1 cellular context compared by ENCODE assay signal in genomic region chr16:21526923-21527807, GRCh38.
TF ChIP-seq lines count a peak whose summit lies in the region.

No MANE protein-coding gene starts in this region.

TF ChIP-seq in HepG2, 621 proteins besides CTCF, POLR2A, EP300 and RAD21 (continued from another document and continues in another):
- no peak; the same call in none of the 2 replicates for TF ChIP-seq ZBTB4 (CRISPR knock-in tag; IDR thresholded peaks at IDR 0.05; ENCODE audit: borderline replicate concordance)
- no peak for TF ChIP-seq ZNF160 (CRISPR knock-in tag; IDR thresholded peaks at IDR 0.05)
- no peak for TF ChIP-seq PCBP1 (IDR thresholded peaks at IDR 0.05; ENCODE audit: borderline replicate concordance, low read depth, low read length)
- TF ChIP-seq HNRNPK (IDR thresholded peaks at IDR 0.05; ENCODE audit: low read depth, low read length, poor library complexity, severe bottlenecking): no peak
- TF ChIP-seq ETV6 (CRISPR knock-in tag; conservative IDR thresholded peaks at IDR 0.05): no peak
- TF ChIP-seq ZNF513 (CRISPR knock-in tag; conservative IDR thresholded peaks at IDR 0.05): no peak
- no peak for TF ChIP-seq ARNTL (CRISPR knock-in tag; IDR thresholded peaks at IDR 0.05)
- TF ChIP-seq HDAC6 (IDR thresholded peaks at IDR 0.05; ENCODE audit: low read depth, low read length): no peak
- TF ChIP-seq TAF1 (CRISPR knock-in tag; IDR thresholded peaks at IDR 0.05): no peak; the same call in 1 of the 2 replicates
- TF ChIP-seq, protein P1, sequence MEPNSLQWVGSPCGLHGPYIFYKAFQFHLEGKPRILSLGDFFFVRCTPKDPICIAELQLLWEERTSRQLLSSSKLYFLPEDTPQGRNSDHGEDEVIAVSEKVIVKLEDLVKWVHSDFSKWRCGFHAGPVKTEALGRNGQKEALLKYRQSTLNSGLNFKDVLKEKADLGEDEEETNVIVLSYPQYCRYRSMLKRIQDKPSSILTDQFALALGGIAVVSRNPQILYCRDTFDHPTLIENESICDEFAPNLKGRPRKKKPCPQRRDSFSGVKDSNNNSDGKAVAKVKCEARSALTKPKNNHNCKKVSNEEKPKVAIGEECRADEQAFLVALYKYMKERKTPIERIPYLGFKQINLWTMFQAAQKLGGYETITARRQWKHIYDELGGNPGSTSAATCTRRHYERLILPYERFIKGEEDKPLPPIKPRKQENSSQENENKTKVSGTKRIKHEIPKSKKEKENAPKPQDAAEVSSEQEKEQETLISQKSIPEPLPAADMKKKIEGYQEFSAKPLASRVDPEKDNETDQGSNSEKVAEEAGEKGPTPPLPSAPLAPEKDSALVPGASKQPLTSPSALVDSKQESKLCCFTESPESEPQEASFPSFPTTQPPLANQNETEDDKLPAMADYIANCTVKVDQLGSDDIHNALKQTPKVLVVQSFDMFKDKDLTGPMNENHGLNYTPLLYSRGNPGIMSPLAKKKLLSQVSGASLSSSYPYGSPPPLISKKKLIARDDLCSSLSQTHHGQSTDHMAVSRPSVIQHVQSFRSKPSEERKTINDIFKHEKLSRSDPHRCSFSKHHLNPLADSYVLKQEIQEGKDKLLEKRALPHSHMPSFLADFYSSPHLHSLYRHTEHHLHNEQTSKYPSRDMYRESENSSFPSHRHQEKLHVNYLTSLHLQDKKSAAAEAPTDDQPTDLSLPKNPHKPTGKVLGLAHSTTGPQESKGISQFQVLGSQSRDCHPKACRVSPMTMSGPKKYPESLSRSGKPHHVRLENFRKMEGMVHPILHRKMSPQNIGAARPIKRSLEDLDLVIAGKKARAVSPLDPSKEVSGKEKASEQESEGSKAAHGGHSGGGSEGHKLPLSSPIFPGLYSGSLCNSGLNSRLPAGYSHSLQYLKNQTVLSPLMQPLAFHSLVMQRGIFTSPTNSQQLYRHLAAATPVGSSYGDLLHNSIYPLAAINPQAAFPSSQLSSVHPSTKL (CRISPR knock-in tag; IDR thresholded peaks at IDR 0.05): peak; percentile 58; the same call in 1 of the 2 replicates
- 0 out of 2 replicates have a peak, but pooled peaks have one; percentile 56 for TF ChIP-seq ZNF44 (CRISPR knock-in tag; IDR thresholded peaks at IDR 0.05)
- TF ChIP-seq BORCS8-MEF2B (CRISPR knock-in tag; IDR thresholded peaks at IDR 0.05): no peak
- no peak for TF ChIP-seq ZNF17 (CRISPR knock-in tag; IDR thresholded peaks at IDR 0.05)
- 0 out of 2 replicates have a peak, but pooled peaks have one; percentile 6 for TF ChIP-seq SOX13 (IDR thresholded peaks at IDR 0.05)
- TF ChIP-seq SOX13 (CRISPR knock-in tag; conservative IDR thresholded peaks at IDR 0.05 in 1 of 2, IDR thresholded peaks at IDR 0.05 in 1 of 2): peak in 1 of 2 experiments; percentile 62; a peak in 1 of 4 replicates
- TF ChIP-seq HDAC2 (CRISPR knock-in tag; IDR thresholded peaks at IDR 0.05): peak; percentile 24; the same call in 1 of the 2 replicates
- no peak for TF ChIP-seq JDP2 (CRISPR knock-in tag; IDR thresholded peaks at IDR 0.05; ENCODE audit: borderline replicate concordance)
- no peak for TF ChIP-seq ZFP36 (IDR thresholded peaks at IDR 0.05; ENCODE audit: borderline replicate concordance, low read depth, low read length, partially characterized antibody)
- TF ChIP-seq NFATC3 (CRISPR knock-in tag; IDR thresholded peaks at IDR 0.05): peak; percentile 75; the same call in 1 of the 2 replicates
- TF ChIP-seq CENPT (CRISPR knock-in tag; IDR thresholded peaks at IDR 0.05; ENCODE audit: low read depth): no peak
- peak; percentile 51; the same call in 1 of the 2 replicates for TF ChIP-seq ZNF607 (CRISPR knock-in tag; IDR thresholded peaks at IDR 0.05; ENCODE audit: borderline replicate concordance)
- no peak for TF ChIP-seq CBFB (CRISPR knock-in tag; IDR thresholded peaks at IDR 0.05)
- peak; percentile 69; the same call in 1 of the 2 replicates for TF ChIP-seq ZNF83 (CRISPR knock-in tag; IDR thresholded peaks at IDR 0.05; ENCODE audit: borderline replicate concordance)
- TF ChIP-seq JUN (CRISPR knock-in tag; IDR thresholded peaks at IDR 0.05): no peak
- TF ChIP-seq ZNF224 (CRISPR knock-in tag; IDR thresholded peaks at IDR 0.05): no peak
- peak; percentile 57; the same call in 1 of the 2 replicates for TF ChIP-seq HNF1B (CRISPR knock-in tag; IDR thresholded peaks at IDR 0.05)
- TF ChIP-seq, protein P2, sequence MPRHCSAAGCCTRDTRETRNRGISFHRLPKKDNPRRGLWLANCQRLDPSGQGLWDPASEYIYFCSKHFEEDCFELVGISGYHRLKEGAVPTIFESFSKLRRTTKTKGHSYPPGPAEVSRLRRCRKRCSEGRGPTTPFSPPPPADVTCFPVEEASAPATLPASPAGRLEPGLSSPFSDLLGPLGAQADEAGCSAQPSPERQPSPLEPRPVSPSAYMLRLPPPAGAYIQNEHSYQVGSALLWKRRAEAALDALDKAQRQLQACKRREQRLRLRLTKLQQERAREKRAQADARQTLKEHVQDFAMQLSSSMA (CRISPR knock-in tag; IDR thresholded peaks at IDR 0.05): no peak
- TF ChIP-seq ZEB1 (IDR thresholded peaks at IDR 0.05; ENCODE audit: insufficient replicate concordance, low read depth): no peak
- no peak for TF ChIP-seq ZNF33B (CRISPR knock-in tag; IDR thresholded peaks at IDR 0.05)
- peak; percentile 60; the same call in 1 of the 2 replicates for TF ChIP-seq ZMYM3 (CRISPR knock-in tag; IDR thresholded peaks at IDR 0.05)
- TF ChIP-seq POLR2G (IDR thresholded peaks at IDR 0.05; ENCODE audit: low read depth, low read length): no peak
- no peak for TF ChIP-seq XBP1 (CRISPR knock-in tag; IDR thresholded peaks at IDR 0.05)
- 0 out of 2 replicates have a peak, but pooled peaks have one; percentile 11 for TF ChIP-seq CHCHD3 (CRISPR knock-in tag; IDR thresholded peaks at IDR 0.05)
- TF ChIP-seq CCDC6 (CRISPR knock-in tag; IDR thresholded peaks at IDR 0.05): no peak
- TF ChIP-seq, protein P3, sequence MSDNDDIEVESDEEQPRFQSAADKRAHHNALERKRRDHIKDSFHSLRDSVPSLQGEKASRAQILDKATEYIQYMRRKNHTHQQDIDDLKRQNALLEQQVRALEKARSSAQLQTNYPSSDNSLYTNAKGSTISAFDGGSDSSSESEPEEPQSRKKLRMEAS (IDR thresholded peaks at IDR 0.05): no peak
- TF ChIP-seq ZNF382 (CRISPR knock-in tag; IDR thresholded peaks at IDR 0.05; ENCODE audit: borderline replicate concordance): no peak
- no peak; the same call in 1 of the 2 replicates for TF ChIP-seq ZBTB1 (CRISPR knock-in tag; IDR thresholded peaks at IDR 0.05; ENCODE audit: borderline replicate concordance)
- no peak; the same call in 1 of the 2 replicates for TF ChIP-seq ZSCAN9 (CRISPR knock-in tag; IDR thresholded peaks at IDR 0.05; ENCODE audit: borderline replicate concordance)
- no peak for TF ChIP-seq PTBP1 (IDR thresholded peaks at IDR 0.05; ENCODE audit: low read depth, low read length, poor library complexity, severe bottlenecking)
- no peak for TF ChIP-seq THRA (CRISPR knock-in tag; IDR thresholded peaks at IDR 0.05; ENCODE audit: borderline replicate concordance)
- TF ChIP-seq PHB2 (IDR thresholded peaks at IDR 0.05; ENCODE audit: partially characterized antibody): no peak
- no peak for TF ChIP-seq KLF15 (CRISPR knock-in tag; IDR thresholded peaks at IDR 0.05; ENCODE audit: borderline replicate concordance)
- TF ChIP-seq FOXM1 (CRISPR knock-in tag; IDR thresholded peaks at IDR 0.05): no peak
- TF ChIP-seq, protein P4, sequence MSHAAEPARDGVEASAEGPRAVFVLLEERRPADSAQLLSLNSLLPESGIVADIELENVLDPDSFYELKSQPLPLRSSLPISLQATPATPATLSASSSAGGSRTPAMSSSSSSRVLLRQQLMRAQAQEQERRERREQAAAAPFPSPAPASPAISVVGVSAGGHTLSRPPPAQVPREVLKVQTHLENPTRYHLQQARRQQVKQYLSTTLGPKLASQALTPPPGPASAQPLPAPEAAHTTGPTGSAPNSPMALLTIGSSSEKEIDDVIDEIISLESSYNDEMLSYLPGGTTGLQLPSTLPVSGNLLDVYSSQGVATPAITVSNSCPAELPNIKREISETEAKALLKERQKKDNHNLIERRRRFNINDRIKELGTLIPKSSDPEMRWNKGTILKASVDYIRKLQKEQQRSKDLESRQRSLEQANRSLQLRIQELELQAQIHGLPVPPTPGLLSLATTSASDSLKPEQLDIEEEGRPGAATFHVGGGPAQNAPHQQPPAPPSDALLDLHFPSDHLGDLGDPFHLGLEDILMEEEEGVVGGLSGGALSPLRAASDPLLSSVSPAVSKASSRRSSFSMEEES (CRISPR knock-in tag; IDR thresholded peaks at IDR 0.05): 0 out of 2 replicates have a peak, but pooled peaks have one; percentile 20
- no peak for TF ChIP-seq MYC (CRISPR knock-in tag; IDR thresholded peaks at IDR 0.05; ENCODE audit: borderline replicate concordance)
- no peak for TF ChIP-seq SP4 (CRISPR knock-in tag; IDR thresholded peaks at IDR 0.05)
- TF ChIP-seq ZUFSP (CRISPR knock-in tag; IDR thresholded peaks at IDR 0.05; ENCODE audit: borderline replicate concordance): no peak
- no peak for TF ChIP-seq EZH2 (conservative IDR thresholded peaks at IDR 0.05; ENCODE audit: low read depth, low read length)
- no peak for TF ChIP-seq ZNF782 (CRISPR knock-in tag; IDR thresholded peaks at IDR 0.05; ENCODE audit: borderline replicate concordance)
- TF ChIP-seq SSRP1 (CRISPR knock-in tag; IDR thresholded peaks at IDR 0.05): no peak
- no peak for TF ChIP-seq ZBTB7A (CRISPR knock-in tag; IDR thresholded peaks at IDR 0.05)
- TF ChIP-seq DMAP1 (CRISPR knock-in tag; IDR thresholded peaks at IDR 0.05): peak; percentile 36; the same call in 1 of the 2 replicates
- TF ChIP-seq SETDB1 (CRISPR knock-in tag; IDR thresholded peaks at IDR 0.05; ENCODE audit: borderline replicate concordance): no peak
